Comparison of ENCODE assay signal across 9 cellular contexts in the genomic region with DNA sequence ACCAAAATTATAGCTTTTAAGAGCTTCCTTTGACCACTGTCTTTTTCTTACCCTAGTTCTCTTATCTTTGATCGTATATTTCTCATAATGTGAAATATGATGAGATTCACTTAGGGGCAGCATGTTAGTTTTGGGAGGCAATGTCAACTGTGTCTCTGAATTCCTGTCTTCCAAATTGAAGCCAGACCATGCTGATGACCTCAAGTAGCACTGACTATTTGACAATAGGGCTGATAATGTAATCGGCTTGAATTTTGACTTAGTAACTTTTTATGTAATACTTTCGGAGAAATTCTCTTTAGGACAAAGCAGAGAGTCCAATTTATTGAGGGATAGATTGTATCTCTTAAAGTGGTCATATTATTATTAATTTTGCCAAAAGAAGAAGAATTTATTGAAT.
"Had no signal": no experiment of that assay in that cellular context is flagged by ENCODE, and none has a peak within 500 bp of the region (broad histone marks: within the 10 kb centered on the region; RNA-seq: fewer than 3 reads in every experiment).

No MANE protein-coding gene starts in this region.

- H3K27ac ChIP-seq: HL-60 had no signal

- H3K4me2 ChIP-seq: GM23338 had no signal

- DNase-seq: H7, HFFc6, IMR-90 had no signal

- H3K36me3 ChIP-seq: HAP-1 had no signal

- H3K4me3 ChIP-seq: GM23338, HAP-1, K562 had no signal

- H3K9me3 ChIP-seq: HAP-1 had no signal

- H2AFZ ChIP-seq: GM23338 had no signal

- FAIRE-seq: H1, K562 had no signal

- ATAC-seq: GM23338, HCT116, K562 had no signal
